21 cellular contexts compared by ENCODE assay signal in genomic region chr21:29449306-29449940, GRCh38.
A peak's percentile ranks its signal among the peaks of the same experiment; 100 is the strongest.
DNase-seq lines count a peak whose midpoint lies in the region; ATAC-seq and FAIRE-seq lines count a peak whose summit lies in the region.
"Had no signal": no experiment of that assay in that cellular context is flagged by ENCODE, and none has a peak within 500 bp of the region (broad histone marks: within the 10 kb centered on the region; RNA-seq: fewer than 3 reads in every experiment).

No MANE protein-coding gene starts in this region.

- no peak for FAIRE-seq in small intestine (lab: Jason Lieb, UNC)
- FAIRE-seq: colon, HTR-8/SVneo had no signal

- peaks cover 20% of the 10 kb centered on the region for H3K36me3 Mint-ChIP-seq in activated T-cell treated with anti-CD3 and anti-CD28 coated beads, Interleukin-2, amount 50 U/mL, for 24 hours (ENCODE audit: low read depth)
- H3K36me3 Mint-ChIP-seq in T-cell = peaks cover 17% of the 10 kb centered on the region

- H3K27ac ChIP-seq in small intestine (ENCODE audit: low read depth in 1 of 2, low read length in 1 of 2) = no peak overlapping the region
- H3K27ac ChIP-seq: ascending aorta; BLaER1 treated with 17β-estradiol and CSF1 and Interleukin-3, amounts not matched to agents 10 nM and 100 nM; foreskin keratinocyte had no signal

- H3K36me3 ChIP-seq in small intestine (ENCODE audit: control insufficient read depth in 2 of 2, insufficient read depth in 2 of 2, low read length in 2 of 2) = no peaks in the 10 kb centered on the region
- H3K36me3 ChIP-seq: ascending aorta had no signal

- peak; percentile 90 to 94 (median 94) for ATAC-seq in T-cell (replicated peaks in 1 of 4)
- ATAC-seq: foreskin keratinocyte had no signal

- peaks cover 6% of the 10 kb centered on the region for H3K9me3 Mint-ChIP-seq in activated T-cell treated with anti-CD3 and anti-CD28 coated beads, Interleukin-2, amount 50 U/mL, for 24 hours
- H3K9me3 Mint-ChIP-seq in T-cell = peaks cover 3 to 9% (median 6%) of the 10 kb centered on the region in 3 donors

- H3K27me3 ChIP-seq in small intestine (ENCODE audit: control insufficient read depth in 2 of 2, insufficient read depth in 2 of 2, low read length in 2 of 2) = no peaks in the 10 kb centered on the region
- H3K27me3 ChIP-seq: ascending aorta; BLaER1 treated with 17β-estradiol and CSF1 and Interleukin-3, amounts not matched to agents 10 nM and 100 nM; foreskin keratinocyte had no signal

- H3K4me3 Mint-ChIP-seq in activated T-cell treated with anti-CD3 and anti-CD28 coated beads, Interleukin-2, amount 50 U/mL, for 24 hours = peak overlapping the region; percentile 57
- H3K4me3 Mint-ChIP-seq in T-cell = peak overlapping the region; percentile 10 to 60 (median 14)
- H3K4me3 Mint-ChIP-seq: type B pancreatic cell had no signal

- POLR2A ChIA-PET in T-cell (lab: Charles Lee) = interaction anchor here in 1 of 2 donors (0.6 to 0.7 kb wide), 3 partner anchors 26 to 197 kb away, joined by 3 read pairs; no protein-coding TSS in a partner anchor

- H3K9me3 ChIP-seq in small intestine (ENCODE audit: control insufficient read depth, low read depth) = no peaks in the 10 kb centered on the region

- DNase-seq in activated T-cell treated with anti-CD3 and anti-CD28 coated beads, Interleukin-2, amount 50 U/mL, for 24 hours = no peak
- no peak for DNase-seq in activated T-cell treated with anti-CD3 and anti-CD28 coated beads for 4 hours
- peak in 17 of 34 experiments; percentile 1 to 57 (median 13) for DNase-seq in T-cell
- DNase-seq in central memory CD4-positive, alpha-beta T cell = peak; percentile 62
- DNase-seq in small intestine = peak; percentile 25
- DNase-seq in inferior parietal cortex (ENCODE audit: extremely low spot score) = no peak
- no peak for DNase-seq in NCI-H2029 treated with DMSO at 0.1 percent for 48 hours (lab: John Stamatoyannopoulos, UW)
- DNase-seq in cortex of kidney (lab: John Stamatoyannopoulos, UW) = no peak
- DNase-seq: activated CD4-positive, alpha-beta T cell treated with anti-CD3 and anti-CD28 coated beads for 1 hour; DMS53; foreskin keratinocyte; midbrain; NCI-H1417 treated with DMSO at 0.1 percent for 48 hours; NCI-H2171 treated with DMSO at 0.1 percent for 48 hours; OCI-M1; SHP77 treated with DMSO at 0.1 percent for 48 hours had no signal

- CTCF ChIA-PET in T-cell (lab: Charles Lee) = interaction anchor here (0.6 to 1.7 kb wide), 4 partner anchors 11 to 131 kb away, joined by 4 to 9 read pairs (median 5); no protein-coding TSS in a partner anchor

- H3K27me3 Mint-ChIP-seq in activated T-cell treated with anti-CD3 and anti-CD28 coated beads, Interleukin-2, amount 50 U/mL, for 24 hours = no peaks in the 10 kb centered on the region
- no peaks in the 10 kb centered on the region for H3K27me3 Mint-ChIP-seq in T-cell
- H3K27me3 Mint-ChIP-seq: type B pancreatic cell had no signal

- no peaks in the 10 kb centered on the region for H3K4me1 ChIP-seq in small intestine (ENCODE audit: control insufficient read depth in 2 of 2, insufficient read depth in 1 of 2, low read depth in 1 of 2, low read length in 1 of 2)
- H3K4me1 ChIP-seq: ascending aorta, foreskin keratinocyte had no signal

- peaks cover 21% of the 10 kb centered on the region for H3K4me1 Mint-ChIP-seq in activated T-cell treated with anti-CD3 and anti-CD28 coated beads, Interleukin-2, amount 50 U/mL, for 24 hours (ENCODE audit: low read depth)
- peaks cover 21 to 27% (median 25%) of the 10 kb centered on the region in 3 donors for H3K4me1 Mint-ChIP-seq in T-cell

- peak overlapping the region; percentile 94 for H3K27ac Mint-ChIP-seq in activated T-cell treated with anti-CD3 and anti-CD28 coated beads, Interleukin-2, amount 50 U/mL, for 24 hours
- peak overlapping the region; percentile 92 to 97 for H3K27ac Mint-ChIP-seq in T-cell
- H3K27ac Mint-ChIP-seq: type B pancreatic cell had no signal

- H3K4me3 ChIP-seq in small intestine (ENCODE audit: low read depth in 1 of 2, low read length in 2 of 2) = no peak overlapping the region
- H3K4me3 ChIP-seq: ascending aorta; BLaER1 treated with 17β-estradiol and CSF1 and Interleukin-3, amounts not matched to agents 10 nM and 100 nM had no signal

- 83 to 91% (median 84%) methylated on average over 6 of the region's 6 CpGs for WGBS in small intestine, 3 donors

Comparison
In these comparisons a context has a peak if more than half of its experiments do, and no peak if none do; other contexts are left out.
1. DNase-seq: peak in central memory CD4-positive, alpha-beta T cell (single experiment) and small intestine (single experiment); none in activated T-cell treated with anti-CD3 and anti-CD28 coated beads, Interleukin-2, amount 50 U/mL, for 24 hours (single experiment), activated T-cell treated with anti-CD3 and anti-CD28 coated beads for 4 hours (single experiment), inferior parietal cortex (single experiment), NCI-H2029 treated with DMSO at 0.1 percent for 48 hours (single experiment) and cortex of kidney (single experiment).